In genomic region chr12:54092943-54093342, GRCh38 we compare ENCODE assay signal across 8 cellular contexts. TPM values are rescaled to one million over a fixed set of nuclear protein-coding genes. Genes with fewer than 3 reads are reported as not detected.
DNase-seq lines count a peak whose midpoint lies in the region; ATAC-seq, FAIRE-seq and TF ChIP-seq lines count a peak whose summit lies in the region.
"Not testable (repeated sequence)": the region's sequence is repeated elsewhere in the genome, so short reads cannot be mapped to it uniquely, and the experiment has no call there.
"Had no signal": no experiment of that assay in that cellular context is flagged by ENCODE, and none has a peak within 500 bp of the region (broad histone marks: within the 10 kb centered on the region; RNA-seq: fewer than 3 reads in every experiment).

No MANE protein-coding gene starts in this region.

- H3K27me3 Mint-ChIP-seq in nephron (ENCODE audit: low read depth): peaks cover 19% of the 10 kb centered on the region

- H4K20me1 ChIP-seq in K562 (replicated peaks; ENCODE audit: control insufficient read depth, insufficient read depth, low read length): not testable (repeated sequence)

- intact Hi-C loops in K562 (cut with micrococcal nuclease): not testable (repeated sequence)

- not testable (repeated sequence) for H3K9me3 Mint-ChIP-seq in nephron

- not testable (repeated sequence) for H3K27me3 ChIP-seq in K562 (ENCODE audit: control insufficient read depth in 2 of 2, insufficient read depth in 2 of 2, low read length in 2 of 2)

- not testable (repeated sequence) for H3K4me2 ChIP-seq in K562 (ENCODE audit: insufficient read depth, low read length)

- not testable (repeated sequence) for H3K4me3 ChIP-seq in HEK293 (ENCODE audit: low read depth, low read length); K562

- H2AFZ ChIP-seq in K562 (ENCODE audit: low read depth, low read length): not testable (repeated sequence)

- in situ Hi-C loops in K562 (cut with MboI): not testable (repeated sequence)

- not testable (repeated sequence) for DNase-seq in K562 (ENCODE audit: extremely low read depth in 1 of 4, low spot score in 3 of 4)

- not testable (repeated sequence) for H3K4me3 Mint-ChIP-seq in nephron

- not testable (repeated sequence) for H3K9ac ChIP-seq in K562 (ENCODE audit: insufficient read depth in 1 of 2, low read depth in 2 of 2, low read length in 2 of 2)

- not testable (repeated sequence) for BruUV-seq in K562 (replicated peaks; lab: Mats Ljungman, UMichigan)

- not testable (repeated sequence) for H3K79me2 ChIP-seq in K562 (ENCODE audit: control insufficient read depth, insufficient read depth, low read length)

- H3K4me1 ChIP-seq in HEK293 (ENCODE audit: control insufficient read depth, insufficient read depth, low read length); K562 (replicated peaks in 1 of 2; ENCODE audit: control insufficient read depth in 2 of 2, insufficient read depth in 2 of 2, low read length in 2 of 2): not testable (repeated sequence)

- H3K9me1 ChIP-seq in K562 (ENCODE audit: control insufficient read depth, insufficient read depth, low read length): not testable (repeated sequence)

- not testable (repeated sequence) for TF ChIP-seq EP300 in K562 (IDR thresholded peaks at IDR 0.05; ENCODE audit: low read length)

- not testable (repeated sequence) for FAIRE-seq in K562 (lab: Jason Lieb, UNC)

- H3K4me1 Mint-ChIP-seq in nephron: peaks cover 55% of the 10 kb centered on the region

- WGBS in K562 (ENCODE audit: insufficient coverage, low coverage, missing lambda C conversion rate): 5% methylated on average over 2 of the region's 2 CpGs

- TF ChIP-seq RAD21 in K562 (CRISPR knock-in tag; conservative IDR thresholded peaks at IDR 0.05 in 1 of 2, IDR thresholded peaks at IDR 0.05 in 1 of 2): not testable (repeated sequence)

- not testable (repeated sequence) for TF ChIP-seq CTCF in HEK293 (tag by site-specific recombination; IDR thresholded peaks at IDR 0.05); K562 (IDR thresholded peaks at IDR 0.05 in 2 of 3, conservative IDR thresholded peaks at IDR 0.05 in 1 of 3; ENCODE audit: insufficient read depth in 2 of 3, low read depth in 1 of 3, low read length in 3 of 3); nephron (IDR thresholded peaks at IDR 0.05; ENCODE audit: unreplicated experiment in 3 of 3)

- H3K36me3 ChIP-seq in HEK293 (ENCODE audit: control insufficient read depth in 2 of 2, insufficient read depth in 1 of 2, low read length in 2 of 2); K562 (ENCODE audit: control insufficient read depth, insufficient read depth, low read length): not testable (repeated sequence)

- CTCF ChIA-PET in HEK293 (lab: Yijun Ruan, JAX); K562 (lab: Yijun Ruan, JAX; ENCODE audit: low intra/inter-chr PET ratio): not testable (repeated sequence)

- H3K36me3 Mint-ChIP-seq in nephron (ENCODE audit: low read depth): not testable (repeated sequence)

- peak overlapping the region in 2 of 3 experiments; percentile 3 to 8 for H3K27ac Mint-ChIP-seq in nephron

- not testable (repeated sequence) for TF ChIP-seq POLR2A in K562 (conservative IDR thresholded peaks at IDR 0.05)

- not testable (repeated sequence) for ATAC-seq in K562

- H3K27ac ChIP-seq in HEK293 (ENCODE audit: extremely low read depth, low read depth, low read length); K562 (ENCODE audit: extremely low read depth, low read depth, low read length): not testable (repeated sequence)

- not testable (repeated sequence) for H3K9me3 ChIP-seq in HEK293 (ENCODE audit: control insufficient read depth, insufficient read depth, low read depth, low read length); K562 (replicated peaks; ENCODE audit: control insufficient read depth, insufficient read depth, low read depth, low read length)

- POLR2A ChIA-PET in HEK293 (lab: Yijun Ruan, JAX); K562 (lab: Yijun Ruan, JAX): not testable (repeated sequence)

TF ChIP-seq in HEK293, 187 proteins besides CTCF, POLR2A, EP300 and RAD21:
- TF ChIP-seq, protein P1, sequence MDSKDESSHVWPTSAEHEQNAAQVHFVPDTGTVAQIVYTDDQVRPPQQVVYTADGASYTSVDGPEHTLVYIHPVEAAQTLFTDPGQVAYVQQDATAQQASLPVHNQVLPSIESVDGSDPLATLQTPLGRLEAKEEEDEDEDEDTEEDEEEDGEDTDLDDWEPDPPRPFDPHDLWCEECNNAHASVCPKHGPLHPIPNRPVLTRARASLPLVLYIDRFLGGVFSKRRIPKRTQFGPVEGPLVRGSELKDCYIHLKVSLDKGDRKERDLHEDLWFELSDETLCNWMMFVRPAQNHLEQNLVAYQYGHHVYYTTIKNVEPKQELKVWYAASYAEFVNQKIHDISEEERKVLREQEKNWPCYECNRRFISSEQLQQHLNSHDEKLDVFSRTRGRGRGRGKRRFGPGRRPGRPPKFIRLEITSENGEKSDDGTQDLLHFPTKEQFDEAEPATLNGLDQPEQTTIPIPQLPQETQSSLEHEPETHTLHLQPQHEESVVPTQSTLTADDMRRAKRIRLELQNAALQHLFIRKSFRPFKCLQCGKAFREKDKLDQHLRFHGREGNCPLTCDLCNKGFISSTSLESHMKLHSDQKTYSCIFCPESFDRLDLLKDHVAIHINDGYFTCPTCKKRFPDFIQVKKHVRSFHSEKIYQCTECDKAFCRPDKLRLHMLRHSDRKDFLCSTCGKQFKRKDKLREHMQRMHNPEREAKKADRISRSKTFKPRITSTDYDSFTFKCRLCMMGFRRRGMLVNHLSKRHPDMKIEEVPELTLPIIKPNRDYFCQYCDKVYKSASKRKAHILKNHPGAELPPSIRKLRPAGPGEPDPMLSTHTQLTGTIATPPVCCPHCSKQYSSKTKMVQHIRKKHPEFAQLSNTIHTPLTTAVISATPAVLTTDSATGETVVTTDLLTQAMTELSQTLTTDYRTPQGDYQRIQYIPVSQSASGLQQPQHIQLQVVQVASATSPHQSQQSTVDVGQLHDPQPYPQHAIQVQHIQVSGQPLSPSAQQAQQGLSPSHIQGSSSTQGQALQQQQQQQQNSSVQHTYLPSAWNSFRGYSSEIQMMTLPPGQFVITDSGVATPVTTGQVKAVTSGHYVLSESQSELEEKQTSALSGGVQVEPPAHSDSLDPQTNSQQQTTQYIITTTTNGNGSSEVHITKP (tag by site-specific recombination; IDR thresholded peaks at IDR 0.05): peak; percentile 70; the same call in 1 of the 2 replicates

TF ChIP-seq in K562, 482 proteins besides CTCF, POLR2A, EP300 and RAD21 (continues in another document):
- TF ChIP-seq, protein P2, sequence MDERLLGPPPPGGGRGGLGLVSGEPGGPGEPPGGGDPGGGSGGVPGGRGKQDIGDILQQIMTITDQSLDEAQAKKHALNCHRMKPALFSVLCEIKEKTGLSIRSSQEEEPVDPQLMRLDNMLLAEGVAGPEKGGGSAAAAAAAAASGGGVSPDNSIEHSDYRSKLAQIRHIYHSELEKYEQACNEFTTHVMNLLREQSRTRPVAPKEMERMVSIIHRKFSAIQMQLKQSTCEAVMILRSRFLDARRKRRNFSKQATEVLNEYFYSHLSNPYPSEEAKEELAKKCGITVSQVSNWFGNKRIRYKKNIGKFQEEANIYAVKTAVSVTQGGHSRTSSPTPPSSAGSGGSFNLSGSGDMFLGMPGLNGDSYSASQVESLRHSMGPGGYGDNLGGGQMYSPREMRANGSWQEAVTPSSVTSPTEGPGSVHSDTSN (CRISPR knock-in tag; IDR thresholded peaks at IDR 0.05; ENCODE audit: low read depth): not testable (repeated sequence)
- TF ChIP-seq, protein P2 (tag; conservative IDR thresholded peaks at IDR 0.05; ENCODE audit: low read depth): peak; percentile 35; the same call in 1 of the 2 replicates
- TF ChIP-seq, protein P3, sequence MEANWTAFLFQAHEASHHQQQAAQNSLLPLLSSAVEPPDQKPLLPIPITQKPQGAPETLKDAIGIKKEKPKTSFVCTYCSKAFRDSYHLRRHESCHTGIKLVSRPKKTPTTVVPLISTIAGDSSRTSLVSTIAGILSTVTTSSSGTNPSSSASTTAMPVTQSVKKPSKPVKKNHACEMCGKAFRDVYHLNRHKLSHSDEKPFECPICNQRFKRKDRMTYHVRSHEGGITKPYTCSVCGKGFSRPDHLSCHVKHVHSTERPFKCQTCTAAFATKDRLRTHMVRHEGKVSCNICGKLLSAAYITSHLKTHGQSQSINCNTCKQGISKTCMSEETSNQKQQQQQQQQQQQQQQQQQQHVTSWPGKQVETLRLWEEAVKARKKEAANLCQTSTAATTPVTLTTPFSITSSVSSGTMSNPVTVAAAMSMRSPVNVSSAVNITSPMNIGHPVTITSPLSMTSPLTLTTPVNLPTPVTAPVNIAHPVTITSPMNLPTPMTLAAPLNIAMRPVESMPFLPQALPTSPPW (CRISPR knock-in tag; IDR thresholded peaks at IDR 0.05): peak; percentile 42; the same call in 1 of the 2 replicates
- peak; percentile 23 for TF ChIP-seq MEIS2 (IDR thresholded peaks at IDR 0.05; ENCODE audit: partially characterized antibody)

RNA-seq across cellular contexts. Expression of gene HOXC4, which starts 39.3 kb away (rescaled TPM):
- total RNA-seq in K562 (2011; cell fraction: chromatin; rRNA removed; ENCODE audit: low replicate concordance): 0.40 and 0.51 TPM in 2 replicates
- 0.50 TPM in 1 of 2 replicates, not detected in the other for total RNA-seq in K562 (2011; cell fraction: nucleolus; rRNA removed)
- total RNA-seq in K562 (2011; cell fraction: nucleoplasm; rRNA removed): 0.53 TPM in 1 of 2 replicates, not detected in the other
- total RNA-seq in K562 (2014; rRNA removed): 0.41 and 0.50 TPM in 2 replicates
- total RNA-seq in K562 (2014; rRNA removed; fragmentation: Illumina TruSeq; extraction: Trizol): 0.25 and 0.41 TPM in 2 replicates
- total RNA-seq in K562 (2015; rRNA removed; fragmentation: Illumina TruSeq; extraction: Trizol): 0.30 and 0.58 TPM in 2 replicates
- 0.75 and 1.1 TPM in 2 replicates for total RNA-seq in K562 (2021)
- 0.38 and 0.73 TPM in 2 replicates for polyA plus RNA-seq in K562 (2011; rRNA removed)
- 0.27 and 0.48 TPM in 2 replicates for polyA plus RNA-seq in K562 (2011; cell fraction: cytosol; rRNA removed)
- 1.7 and 2.0 TPM in 2 replicates for polyA plus RNA-seq in K562 (2011; cell fraction: nucleus; rRNA removed)
- polyA plus RNA-seq in K562 (2012): 0.79 and 1.2 TPM in 2 replicates
- 0.36 and 0.71 TPM in 2 replicates for polyA plus RNA-seq in K562 (2014; fragmentation: Illumina TruSeq; extraction: Trizol)
- polyA plus RNA-seq in K562 (2014; fragmentation: Nextera tagmentation; extraction: Ambion mirVana): under 1 TPM in 1 of 2 experiments, not detected in 1; 0.06 TPM
- polyA plus RNA-seq in K562 (2014; rRNA removed): 0.70 and 1.5 TPM in 2 replicates
- not detected in 2 replicates for polyA minus RNA-seq in K562 (2011; rRNA and poly(A)+ RNA removed)
- not detected in 2 replicates for polyA minus RNA-seq in K562 (2011; cell fraction: cytosol; rRNA and poly(A)+ RNA removed)
- 0.44 TPM in 1 of 2 replicates, not detected in the other for polyA minus RNA-seq in K562 (2011; cell fraction: nucleus; rRNA and poly(A)+ RNA removed)
- total RNA-seq: A172; CD4-positive, alpha-beta memory T cell; CD4-positive, alpha-beta T cell had no signal
- polyA plus RNA-seq: AG04450; CD14-positive monocyte; CD4-positive, alpha-beta memory T cell had no signal
